Comparison of ENCODE assay signal across 9 cellular contexts in the genomic region with DNA sequence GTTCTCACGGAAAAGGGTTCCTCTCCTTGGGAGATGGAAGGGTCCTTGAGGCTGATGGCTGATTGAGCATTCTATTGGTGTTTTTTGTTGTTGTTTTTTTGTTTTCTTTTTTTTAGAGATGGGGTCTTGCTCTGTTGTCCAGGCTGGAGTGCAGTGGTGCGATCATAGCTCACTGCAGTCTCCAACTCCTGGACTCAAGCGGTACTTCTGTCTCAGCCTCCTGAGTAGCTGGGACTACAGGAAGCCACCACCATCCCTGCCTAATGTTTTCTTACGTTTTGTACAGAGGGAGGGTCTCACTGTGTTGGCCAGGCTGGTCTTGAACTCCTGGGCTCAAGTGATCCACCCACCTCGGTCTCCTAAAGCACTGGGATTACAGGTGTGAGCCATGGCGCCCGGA. TPM values are rescaled to one million over a fixed set of nuclear protein-coding genes. Genes with fewer than 3 reads are reported as not detected.
"Had no signal": no experiment of that assay in that cellular context is flagged by ENCODE, and none has a peak within 500 bp of the region (broad histone marks: within the 10 kb centered on the region; RNA-seq: fewer than 3 reads in every experiment).

No MANE protein-coding gene starts in this region.

RNA-seq across cellular contexts. Expression of gene RETN, which starts 6.7 kb away (rescaled TPM):
- total RNA-seq: OCI-LY7, PC-3, PC-9, Peyer's patch, RPMI7951, SJCRH30, SJSA1, SK-MEL-5 had no signal
- polyA plus RNA-seq: SK-N-SH had no signal

RNA-seq across cellular contexts. Expression of gene MCEMP1, which starts 14.8 kb away (rescaled TPM):
- total RNA-seq: PC-3, PC-9, Peyer's patch, RPMI7951, SJCRH30, SJSA1, SK-MEL-5 had no signal
- polyA plus RNA-seq: SK-N-SH had no signal

RNA-seq across cellular contexts. Expression of gene STXBP2, which starts 25.2 kb away (rescaled TPM):
- total RNA-seq: SJCRH30 had no signal

RNA-seq across cellular contexts. Expression of gene PCP2, which starts 28.6 kb away (rescaled TPM):
- total RNA-seq: PC-3, RPMI7951, SJCRH30, SJSA1, SK-MEL-5 had no signal
- polyA plus RNA-seq: SK-N-SH had no signal
